ENCODE assay signal across 8 cellular contexts in genomic region chr14:57189070-57189469, GRCh38.
DNase-seq lines count a peak whose midpoint lies in the region; ATAC-seq and TF ChIP-seq lines count a peak whose summit lies in the region.

No MANE protein-coding gene starts in this region.

- DNase-seq in H4 (ENCODE audit: low spot score) (peak; percentile 29), NCI-H2171 (lab: John Stamatoyannopoulos, UW) (peak; percentile 45), renal cortical epithelial cell (ENCODE audit: low read depth) (peak; percentile 6), NOMO-1 treated with DMSO at 0.1 percent for 48 hours (lab: John Stamatoyannopoulos, UW; ENCODE audit: unreplicated experiment) (no peak), SIG-M5 treated with dmso at 0.1 percent for 504 hours (lab: John Stamatoyannopoulos, UW; ENCODE audit: unreplicated experiment) (no peak)
- DNase-seq in effector CD4-positive, alpha-beta T cell = no peak

- H3K4me3 Mint-ChIP-seq in brain = peak overlapping the region in 2 of 5 experiments; percentile 6 to 9

- no peak for ATAC-seq in GM21529 (IDR thresholded peaks at IDR 0.05; ENCODE audit: unreplicated experiment)

- H3K4me1 Mint-ChIP-seq in brain = peaks cover 17% of the 10 kb centered on the region

- peak; percentile 67 to 68 for TF ChIP-seq CTCF in brain (conservative IDR thresholded peaks at IDR 0.05)

- peaks cover 0 to 2% (median 0%) of the 10 kb centered on the region in 5 experiments for H3K9me3 Mint-ChIP-seq in brain

- peak overlapping the region in 3 of 5 experiments; percentile 12 to 57 (median 49) for H3K27ac Mint-ChIP-seq in brain

- H3K36me3 Mint-ChIP-seq in brain = no peaks in the 10 kb centered on the region

- H3K27me3 Mint-ChIP-seq in brain = peaks cover 7% of the 10 kb centered on the region

Comparison
In these comparisons a context has a peak if more than half of its experiments do, and no peak if none do; other contexts are left out.
1. DNase-seq: peak in H4 (single experiment), NCI-H2171 (single experiment) and renal cortical epithelial cell (single experiment); none in NOMO-1 treated with DMSO at 0.1 percent for 48 hours (single experiment), effector CD4-positive, alpha-beta T cell (single experiment) and SIG-M5 treated with dmso at 0.1 percent for 504 hours (single experiment).